8 cellular contexts compared by ENCODE assay signal in genomic region chr7:73557397-73558257, GRCh38. TPM values are rescaled to one million over a fixed set of nuclear protein-coding genes. Genes with fewer than 3 reads are reported as not detected.
DNase-seq lines count a peak whose midpoint lies in the region; ATAC-seq and TF ChIP-seq lines count a peak whose summit lies in the region.

TSS of gene BCL7B (minus strand) at chr7:73557690. CDS start at chr7:73557578, 112 bp downstream.

- peak in 1 of 3 donors; percentile 0 for TF ChIP-seq CTCF in ovary (IDR thresholded peaks at IDR 0.05)

- no peaks in the 10 kb centered on the region for H3K9me3 ChIP-seq in ovary
- H3K9me3 ChIP-seq in thymus (ENCODE audit: control insufficient read depth): no peaks in the 10 kb centered on the region

- intact Hi-C loops in head of caudate nucleus (cut with DNase I): loop anchor here (2.0 kb wide), 1 partner anchor 35 kb away; the partner anchor contains the start of gene BAZ1B
- intact Hi-C loops in ovary (cut with DNase I): no loop called here

- no peaks in the 10 kb centered on the region for H3K27me3 Mint-ChIP-seq in activated naive CD8-positive, alpha-beta T cell

- peak; percentile 33 for DNase-seq in DMS79 (lab: John Stamatoyannopoulos, UW)
- DNase-seq in Jurkat, Clone E6-1 (ENCODE audit: low read depth, low spot score): peak; percentile 57
- peak; percentile 25 to 84 (median 70) for DNase-seq in head of caudate nucleus
- peak; percentile 66 to 86 (median 77) for DNase-seq in ovary

- no peaks in the 10 kb centered on the region for H3K27me3 ChIP-seq in ovary
- H3K27me3 ChIP-seq in thymus (ENCODE audit: control insufficient read depth, insufficient read depth): no peaks in the 10 kb centered on the region

- no peaks in the 10 kb centered on the region for H3K36me3 Mint-ChIP-seq in activated naive CD8-positive, alpha-beta T cell

- no peaks in the 10 kb centered on the region for H3K36me3 ChIP-seq in ovary
- peaks cover 8% of the 10 kb centered on the region for H3K36me3 ChIP-seq in thymus (ENCODE audit: control insufficient read depth, insufficient read depth)

- H3K4me3 ChIP-seq in Jurkat, Clone E6-1 (ENCODE audit: low read length): peak within 1 kb of the TSS; percentile 93
- peak within 1 kb of the TSS; percentile 95 for H3K4me3 ChIP-seq in ovary
- peak within 1 kb of the TSS; percentile 65 for H3K4me3 ChIP-seq in thymus (ENCODE audit: low read length)

- TF ChIP-seq POLR2A in ovary (IDR thresholded peaks at IDR 0.05): peak; percentile 72

- ATAC-seq in GM21528 (IDR thresholded peaks at IDR 0.05; ENCODE audit: low FRiP score, unreplicated experiment): peak; percentile 48
- ATAC-seq in SK-N-SH treated with all-trans-retinoic acid at 6 μM for 48 hours: peak; percentile 33

- no peak for TF ChIP-seq EP300 in ovary (IDR thresholded peaks at IDR 0.05)

- 3 to 9% (median 4%) methylated on average over 40 to 83 of the region's 83 CpGs for WGBS in ovary, 3 donors
- WGBS in thymus: 6% methylated on average over 83 of the region's 83 CpGs

- H3K9me3 Mint-ChIP-seq in activated naive CD8-positive, alpha-beta T cell (ENCODE audit: low read depth): no peaks in the 10 kb centered on the region

- H3K27ac ChIP-seq in ovary: peak within 1 kb of the TSS; percentile 84 to 97
- H3K27ac ChIP-seq in thymus (ENCODE audit: low read depth): peak within 1 kb of the TSS; percentile 96

- peaks cover 33% of the 10 kb centered on the region for H3K4me1 Mint-ChIP-seq in activated naive CD8-positive, alpha-beta T cell (ENCODE audit: low read depth)

- H3K4me3 Mint-ChIP-seq in activated naive CD8-positive, alpha-beta T cell: peak within 1 kb of the TSS; percentile 94

- H3K27ac Mint-ChIP-seq in activated naive CD8-positive, alpha-beta T cell: peak within 1 kb of the TSS; percentile 97

- peaks cover 6% of the 10 kb centered on the region for H3K4me1 ChIP-seq in ovary (ENCODE audit: insufficient read depth)
- H3K4me1 ChIP-seq in thymus (ENCODE audit: control insufficient read depth, insufficient read depth, low read length): peaks cover 12% of the 10 kb centered on the region

TF ChIP-seq in SK-N-SH treated with all-trans-retinoic acid at 6 μM for 48 hours, 23 proteins besides CTCF, POLR2A, EP300 and RAD21:
- TF ChIP-seq ZC3H10 (CRISPR knock-in tag; IDR thresholded peaks at IDR 0.05) (peak; percentile 30; the same call in 1 of the 2 replicates), SNAI2 (CRISPR knock-in tag; IDR thresholded peaks at IDR 0.05) (peak; percentile 72; the same call in 1 of the 2 replicates), ZFP3 (CRISPR knock-in tag; IDR thresholded peaks at IDR 0.05) (peak; percentile 98), OSR1 (CRISPR knock-in tag; IDR thresholded peaks at IDR 0.05) (no peak), ESRRG (CRISPR knock-in tag; IDR thresholded peaks at IDR 0.05) (no peak), GLIS3 (CRISPR knock-in tag; IDR thresholded peaks at IDR 0.05) (0 out of 2 replicates have a peak, but pooled peaks have one; percentile 17)
- TF ChIP-seq, protein P1, sequence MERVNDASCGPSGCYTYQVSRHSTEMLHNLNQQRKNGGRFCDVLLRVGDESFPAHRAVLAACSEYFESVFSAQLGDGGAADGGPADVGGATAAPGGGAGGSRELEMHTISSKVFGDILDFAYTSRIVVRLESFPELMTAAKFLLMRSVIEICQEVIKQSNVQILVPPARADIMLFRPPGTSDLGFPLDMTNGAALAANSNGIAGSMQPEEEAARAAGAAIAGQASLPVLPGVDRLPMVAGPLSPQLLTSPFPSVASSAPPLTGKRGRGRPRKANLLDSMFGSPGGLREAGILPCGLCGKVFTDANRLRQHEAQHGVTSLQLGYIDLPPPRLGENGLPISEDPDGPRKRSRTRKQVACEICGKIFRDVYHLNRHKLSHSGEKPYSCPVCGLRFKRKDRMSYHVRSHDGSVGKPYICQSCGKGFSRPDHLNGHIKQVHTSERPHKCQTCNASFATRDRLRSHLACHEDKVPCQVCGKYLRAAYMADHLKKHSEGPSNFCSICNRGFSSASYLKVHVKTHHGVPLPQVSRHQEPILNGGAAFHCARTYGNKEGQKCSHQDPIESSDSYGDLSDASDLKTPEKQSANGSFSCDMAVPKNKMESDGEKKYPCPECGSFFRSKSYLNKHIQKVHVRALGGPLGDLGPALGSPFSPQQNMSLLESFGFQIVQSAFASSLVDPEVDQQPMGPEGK (CRISPR knock-in tag; IDR thresholded peaks at IDR 0.05; ENCODE audit: borderline replicate concordance): peak; percentile 16; the same call in 1 of the 2 replicates
TF ChIP-seq in SK-N-SH treated with all-trans-retinoic acid at 6 μM for 48 hours: peak in this region for 5.

RNA-seq across cellular contexts. Expression of gene BCL7B, which starts in this region (rescaled TPM):
- polyA plus RNA-seq in Jurkat, Clone E6-1 (2012; ENCODE audit: insufficient read depth, insufficient read length): 65.3 TPM
- total RNA-seq in ovary: 10 to 100 TPM; 29.5 to 52.4 (median 34.0) TPM
- polyA plus RNA-seq in ovary: 10 to 100 TPM; 31.8 to 44.8 TPM
- polyA plus RNA-seq in thymus: 54.9 TPM

Comparison
In these comparisons a context has a peak if more than half of its experiments do, and no peak if none do; other contexts are left out.
1. Peak in every context shown above with its lines: DNase-seq, ATAC-seq, H3K4me3 ChIP-seq and H3K27ac ChIP-seq.